In the genomic region with DNA sequence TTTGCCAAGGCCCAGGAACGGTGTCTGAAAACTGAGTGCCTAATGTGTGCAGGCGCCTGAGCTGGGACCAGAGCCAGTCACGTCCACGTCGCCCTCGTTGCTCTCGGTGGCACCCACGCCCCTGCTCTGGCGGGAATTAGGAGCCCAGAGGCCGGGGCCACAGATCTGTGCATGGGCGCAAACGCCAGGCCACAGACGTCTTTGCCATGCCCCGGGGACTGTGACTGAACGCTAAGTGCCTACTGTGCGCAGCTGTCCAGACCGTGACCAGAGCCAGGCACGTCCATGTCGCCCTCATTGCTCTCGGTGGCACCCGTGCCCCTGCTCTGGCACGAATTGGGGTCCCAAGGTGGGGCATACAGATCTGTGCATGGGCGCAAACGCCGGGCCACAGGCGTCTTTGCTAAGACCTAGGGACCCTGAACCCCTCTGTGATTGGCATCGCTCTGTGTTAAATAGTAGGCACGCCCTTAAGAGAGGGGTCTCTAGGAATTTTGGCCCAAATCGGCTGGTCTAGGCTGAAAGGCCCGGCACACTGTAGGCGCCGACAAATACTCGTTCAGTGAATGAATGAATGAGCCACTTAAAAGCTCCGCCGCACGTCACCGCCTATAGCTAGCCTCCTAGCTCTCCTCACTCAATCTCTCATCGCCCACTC, we compare ENCODE assay signal across 1 cellular context.
TF ChIP-seq lines count a peak whose summit lies in the region.

No MANE protein-coding gene starts in this region.

TF ChIP-seq in GM12878, 131 proteins besides CTCF, POLR2A, EP300 and RAD21:
- 0 out of 2 replicates have a peak, but pooled peaks have one; percentile 22 for TF ChIP-seq POLR2AphosphoS5 (IDR thresholded peaks at IDR 0.05; ENCODE audit: low read length)
- peak; percentile 94 for TF ChIP-seq ZNF24 (IDR thresholded peaks at IDR 0.05)
- no peak for TF ChIP-seq E2F4 (IDR thresholded peaks at IDR 0.05; ENCODE audit: low read depth, low read length)
- peak; percentile 91 for TF ChIP-seq MLLT1 (IDR thresholded peaks at IDR 0.05)
- peak; percentile 41; the same call in 1 of the 2 replicates for TF ChIP-seq DPF2 (IDR thresholded peaks at IDR 0.05)
- 0 out of 2 replicates have a peak, but pooled peaks have one; percentile 14 for TF ChIP-seq ZBTB33 (IDR thresholded peaks at IDR 0.05)
